8 cellular contexts compared by ENCODE assay signal in genomic region chrX:131821945-131822622, GRCh38.
A peak's percentile ranks its signal among the peaks of the same experiment; 100 is the strongest.
DNase-seq lines count a peak whose midpoint lies in the region; ATAC-seq and TF ChIP-seq lines count a peak whose summit lies in the region.

No MANE protein-coding gene starts in this region.

- H3K36me3 ChIP-seq in MG63 = peaks cover 13% of the 10 kb centered on the region

- DNase-seq in activated T-helper 9 cell treated with anti-CD3 and anti-CD28 coated beads, Interleukin-2, amount 50 U/mL, for 16 hours (ENCODE audit: low read depth) = peak; percentile 50
- DNase-seq in medulla oblongata (ENCODE audit: extremely low spot score) = peak; percentile 12
- DNase-seq in MG63 = no peak
- DNase-seq in left lobe of liver (ENCODE audit: low spot score) = no peak
- DNase-seq in NK-92 (lab: John Stamatoyannopoulos, UW; ENCODE audit: unreplicated experiment) = no peak

- H3K9me3 ChIP-seq in MG63 = no peaks in the 10 kb centered on the region

- peak; percentile 32 for TF ChIP-seq CTCF in GM12873 (IDR thresholded peaks at IDR 0.05; ENCODE audit: insufficient read depth, low read depth, low read length, missing control alignments)

- no peak overlapping the region for H3K4me3 ChIP-seq in MG63

- ATAC-seq in HG02852 (IDR thresholded peaks at IDR 0.05; ENCODE audit: unreplicated experiment) (peak; percentile 89), left lobe of liver (no peak), HG02623 (IDR thresholded peaks at IDR 0.05; ENCODE audit: unreplicated experiment) (no peak)

- no peaks in the 10 kb centered on the region for H3K27me3 ChIP-seq in MG63

Comparison
In these comparisons a context has a peak if more than half of its experiments do, and no peak if none do; other contexts are left out.
1. DNase-seq: peak in activated T-helper 9 cell treated with anti-CD3 and anti-CD28 coated beads, Interleukin-2, amount 50 U/mL, for 16 hours (single experiment) and medulla oblongata (single experiment); none in MG63 (single experiment), left lobe of liver (single experiment) and NK-92 (single experiment).